ENCODE assay signal across 28 cellular contexts in genomic region chr19:4604912-4605311, GRCh38. TPM values are rescaled to one million over a fixed set of nuclear protein-coding genes. Genes with fewer than 3 reads are reported as not detected.
"Had no signal": no experiment of that assay in that cellular context is flagged by ENCODE, and none has a peak within 500 bp of the region (broad histone marks: within the 10 kb centered on the region; RNA-seq: fewer than 3 reads in every experiment).

No MANE protein-coding gene starts in this region.

- H3K9me3 ChIP-seq: ovary, psoas muscle, spleen, suprapubic skin, testis, tibial artery, transverse colon, upper lobe of right lung, uterus had no signal

- H2AFZ ChIP-seq: parathyroid adenoma had no signal

- H3K27ac ChIP-seq: ovary, parathyroid adenoma, psoas muscle, skin epidermis, spleen, suprapubic skin, testis, tibial artery, transverse colon, upper lobe of right lung, uterus had no signal

- H3K79me2 ChIP-seq: parathyroid adenoma had no signal

- H3K36me3 ChIP-seq: ovary, spleen, suprapubic skin, tibial artery, transverse colon, upper lobe of right lung, uterus had no signal

- H3K4me1 ChIP-seq: testis had no signal

- H3K4me2 ChIP-seq: smooth muscle cell had no signal

- ATAC-seq: naive thymus-derived CD8-positive, alpha-beta T cell; natural killer cell treated with Interleukin-12 subunit alpha and Interleukin-12 subunit beta and Interleukin-15 and Interleukin-18, amount 100 ng/mL, for 72 hours; psoas muscle; right cardiac atrium; sciatic nerve; stimulated activated memory B cell treated with anti-CD40 and anti-IgM and Interleukin-4, amounts not matched to agents 10 μg/mL and 1 μg/mL and 100 μg/mL, for 72 hours; stimulated activated naive CD8-positive, alpha-beta T cell treated with anti-CD3 and anti-CD28 coated beads, Interleukin-15, amount 100 ng/mL, for 72 hours; stimulated activated naive CD8-positive, alpha-beta T cell treated with anti-CD3 and anti-CD28 coated beads, Interleukin-15, Interleukin-2, amounts not matched to agents 100 U/mL and 50 U/mL, for 24 hours; upper lobe of right lung had no signal

- H3K4me3 ChIP-seq: ovary, psoas muscle, skin epidermis, smooth muscle cell, spleen, suprapubic skin, testis, tibial artery, transverse colon, upper lobe of right lung, uterus had no signal

- H3K27me3 ChIP-seq: ovary, testis, uterus had no signal

- H3K9ac ChIP-seq: parathyroid adenoma had no signal

- DNase-seq: naive thymus-derived CD8-positive, alpha-beta T cell; nephron progenitor cell; occipital lobe; ovary; psoas muscle; spleen; stimulated activated CD4-positive, alpha-beta T cell treated with anti-CD3 and anti-CD28 coated beads, Interleukin-12 subunit alpha, Interleukin-12 subunit beta, amount 100 ng/mL, for 4 hours; stimulated activated CD4-positive, alpha-beta T cell treated with anti-CD3 and anti-CD28 coated beads, Interleukin-1b, Interleukin-23, amount 100 ng/mL, for 48 hours; stimulated activated CD4-positive, alpha-beta T cell treated with anti-CD3 and anti-CD28 coated beads, Interleukin-4, amount 100 ng/mL, for 1 hour; stimulated activated CD4-positive, alpha-beta T cell treated with anti-CD3 and anti-CD28 coated beads, Interleukin-4, amount 100 ng/mL, for 4 hours; stimulated activated CD8-positive, alpha-beta memory T cell treated with anti-CD3 and anti-CD28 coated beads, Interleukin-4, amount 100 ng/mL, for 48 hours; stimulated activated naive CD4-positive, alpha-beta T cell; stimulated activated naive CD8-positive, alpha-beta T cell treated with anti-CD3 and anti-CD28 coated beads, Interleukin-15, amount 100 ng/mL, for 72 hours; stimulated activated naive CD8-positive, alpha-beta T cell treated with anti-CD3 and anti-CD28 coated beads, Interleukin-15, Interleukin-2, amounts not matched to agents 100 U/mL and 50 U/mL, for 24 hours; substantia nigra; testis; tibial artery; transverse colon; upper lobe of right lung; uterus had no signal

RNA-seq across cellular contexts. Expression of gene SEMA6B, which starts 45.4 kb away (rescaled TPM):
- polyA plus RNA-seq: naive thymus-derived CD8-positive, alpha-beta T cell had no signal
